ENCODE assay signal across 15 cellular contexts in the genomic region with DNA sequence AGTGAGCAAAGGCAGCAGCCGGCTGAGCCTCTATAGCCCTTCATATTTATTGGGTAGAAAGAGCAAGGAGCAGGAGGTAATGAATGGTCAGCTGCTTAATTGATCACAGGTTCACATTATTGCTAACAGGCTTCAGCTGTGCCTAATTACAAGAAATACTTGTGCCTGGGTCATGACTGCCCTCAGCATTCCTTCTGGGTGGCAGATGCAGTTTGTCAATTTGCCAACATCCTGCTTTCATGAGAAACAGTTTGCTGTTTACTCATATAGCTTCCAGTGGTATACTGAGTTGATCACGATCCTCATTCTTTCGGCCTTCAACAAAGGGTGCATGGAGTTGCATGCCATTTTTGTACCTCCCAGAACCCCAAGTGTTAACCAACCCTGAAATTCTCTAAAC.
DNase-seq lines count a peak whose midpoint lies in the region; TF ChIP-seq lines count a peak whose summit lies in the region.
"Had no signal": no experiment of that assay in that cellular context is flagged by ENCODE, and none has a peak within 500 bp of the region (broad histone marks: within the 10 kb centered on the region; RNA-seq: fewer than 3 reads in every experiment).

No MANE protein-coding gene starts in this region.

- in situ Hi-C loops in G401 (cut with HindIII; ENCODE audit: low sequenced_read_pairs): no loop called here

- no peak overlapping the region for H3K4me3 ChIP-seq in SJSA1
- H3K4me3 ChIP-seq in fibroblast of mammary gland (ENCODE audit: control insufficient read depth, low read depth, low read length): no peak overlapping the region
- H3K4me3 ChIP-seq: BLaER1 treated with 17β-estradiol and CSF1 and Interleukin-3, amounts not matched to agents 10 nM and 100 nM; GM12878; HAP-1 had no signal

- peak overlapping the region; percentile 16; the same call in 1 of the 2 replicates for H3K27ac ChIP-seq in SJSA1
- H3K27ac ChIP-seq: BLaER1 treated with 17β-estradiol and CSF1 and Interleukin-3, amounts not matched to agents 10 nM and 100 nM had no signal

- no peaks in the 10 kb centered on the region for H3K36me3 ChIP-seq in SJSA1
- H3K36me3 ChIP-seq: BLaER1 treated with 17β-estradiol and CSF1 and Interleukin-3, amounts not matched to agents 10 nM and 100 nM; HAP-1 had no signal

- peak; percentile 44 for DNase-seq in ELR (ENCODE audit: low read depth)
- DNase-seq in SJSA1 (ENCODE audit: low read depth in 1 of 2, low spot score in 2 of 2): no peak
- peak; percentile 38 for DNase-seq in fibroblast of mammary gland (ENCODE audit: low read depth)
- peak; percentile 60 for DNase-seq in renal cortical epithelial cell (ENCODE audit: low read depth)
- DNase-seq in occipital lobe (lab: John Stamatoyannopoulos, UW): no peak
- DNase-seq in activated T-cell treated with anti-CD3 and anti-CD28 coated beads, Interleukin-2, amount 50 U/mL, for 1 hour: no peak
- no peak for DNase-seq in G401 (ENCODE audit: low spot score)
- DNase-seq: DMS 273 treated with DMSO at 0.1 percent for 48 hours, MV-4-11, NCI-H1417 treated with DMSO at 0.1 percent for 48 hours, NCI-H2029 treated with DMSO at 0.1 percent for 48 hours, NCI-H510A treated with DMSO at 0.1 percent for 48 hours had no signal

- TF ChIP-seq CTCF in fibroblast of mammary gland (conservative IDR thresholded peaks at IDR 0.05; ENCODE audit: control insufficient read depth, insufficient read depth, low read depth, low read length): no peak

- H3K9me3 ChIP-seq in SJSA1 (replicated peaks): peaks cover 3% of the 10 kb centered on the region; the same call in 1 of the 2 replicates
- H3K9me3 ChIP-seq: HAP-1 had no signal

- H3K4me1 ChIP-seq in SJSA1 (replicated peaks): peaks cover 37% of the 10 kb centered on the region
- H3K4me1 ChIP-seq: BLaER1 treated with 17β-estradiol and CSF1 and Interleukin-3, amounts not matched to agents 10 nM and 100 nM; HAP-1 had no signal

- H3K27me3 ChIP-seq in SJSA1 (replicated peaks): no peaks in the 10 kb centered on the region
- H3K27me3 ChIP-seq: BLaER1 treated with 17β-estradiol and CSF1 and Interleukin-3, amounts not matched to agents 10 nM and 100 nM had no signal

Comparison
In these comparisons a context has a peak if more than half of its experiments do, and no peak if none do; other contexts are left out.
1. DNase-seq: peak in ELR (single experiment), fibroblast of mammary gland (single experiment) and renal cortical epithelial cell (single experiment); none in SJSA1 (0 of 2), occipital lobe (single experiment), activated T-cell treated with anti-CD3 and anti-CD28 coated beads, Interleukin-2, amount 50 U/mL, for 1 hour (single experiment) and G401 (single experiment).